8 cellular contexts compared by ENCODE assay signal in genomic region chr5:43105369-43106289, GRCh38. TPM values are rescaled to one million over a fixed set of nuclear protein-coding genes. Genes with fewer than 3 reads are reported as not detected.
DNase-seq lines count a peak whose midpoint lies in the region; ATAC-seq lines count a peak whose summit lies in the region.

No MANE protein-coding gene starts in this region.

- ATAC-seq in GM21723 (IDR thresholded peaks at IDR 0.05; ENCODE audit: unreplicated experiment) = peak; percentile 98

- WGBS in esophagus, 2 donors = 4 to 6% methylated on average over 20 of the region's 20 CpGs

- in situ Hi-C loops in KBM-7 (cut with MboI; ENCODE audit: low pct_unique_long_range_greater_than_20kb, low sequenced_read_pairs) = no loop called here

- H3K27ac ChIP-seq in esophagus (ENCODE audit: low read depth in 2 of 2, low read length in 1 of 2) (peak overlapping the region; percentile 60 to 68), muscle layer of colon (ENCODE audit: low read depth, low read length) (no peak overlapping the region)

- peak overlapping the region; percentile 47 to 72 for H3K4me3 ChIP-seq in esophagus (ENCODE audit: low read depth in 1 of 2, low read length in 2 of 2)
- H3K4me3 ChIP-seq in muscle layer of colon (ENCODE audit: low read depth in 1 of 2, low read length in 2 of 2) = peak overlapping the region; percentile 11 to 71

- DNase-seq in DMS53 treated with DMSO at 0.1 percent for 48 hours (lab: John Stamatoyannopoulos, UW; ENCODE audit: unreplicated experiment) (peak; percentile 79), KBM-7 (peak; percentile 99), OCI-M2 (lab: John Stamatoyannopoulos, UW; ENCODE audit: unreplicated experiment) (peak; percentile 59)
- peak; percentile 90 for DNase-seq in activated T-cell treated with anti-CD3 and anti-CD28 coated beads, Interleukin-2, amount 50 U/mL, for 1 hour
- DNase-seq in stimulated activated CD8-positive, alpha-beta memory T cell treated with anti-CD3 and anti-CD28 coated beads, Interleukin-7, amount 100 ng/mL, for 1 hour (ENCODE audit: low read depth in 2 of 2) = peak; percentile 76 to 81

- no peaks in the 10 kb centered on the region for H3K4me1 ChIP-seq in esophagus (ENCODE audit: control insufficient read depth in 2 of 2, insufficient read depth in 2 of 2, low read length in 1 of 2)
- no peaks in the 10 kb centered on the region for H3K4me1 ChIP-seq in muscle layer of colon (ENCODE audit: insufficient read depth, low read length)

- H3K36me3 ChIP-seq in esophagus (ENCODE audit: control insufficient read depth in 2 of 2, insufficient read depth in 2 of 2, low read length in 1 of 2) (no peaks in the 10 kb centered on the region), muscle layer of colon (ENCODE audit: insufficient read depth, low read length) (no peaks in the 10 kb centered on the region)

- H3K9me3 ChIP-seq in esophagus (ENCODE audit: control insufficient read depth in 2 of 2, insufficient read depth in 1 of 2, low read depth in 1 of 2, low read length in 1 of 2) (no peaks in the 10 kb centered on the region), muscle layer of colon (ENCODE audit: low read length) (no peaks in the 10 kb centered on the region)

- H3K9ac ChIP-seq in muscle layer of colon (ENCODE audit: low read length) = peak overlapping the region; percentile 11

- no peaks in the 10 kb centered on the region for H3K27me3 ChIP-seq in esophagus (ENCODE audit: control insufficient read depth in 1 of 2, insufficient read depth in 2 of 2, low read length in 2 of 2)
- H3K27me3 ChIP-seq in muscle layer of colon (ENCODE audit: control insufficient read depth in 1 of 2, insufficient read depth in 2 of 2, low read length in 2 of 2) = no peaks in the 10 kb centered on the region

RNA-seq across cellular contexts. Expression of gene ZNF131, which starts 15.1 kb away (rescaled TPM):
- polyA plus RNA-seq in esophagus = 10 to 100 TPM; 15.5 to 34.4 TPM
